ENCODE assay signal across 16 cellular contexts in genomic region chr5:59554501-59554900, GRCh38.
DNase-seq lines count a peak whose midpoint lies in the region; ATAC-seq and TF ChIP-seq lines count a peak whose summit lies in the region.
"Had no signal": no experiment of that assay in that cellular context is flagged by ENCODE, and none has a peak within 500 bp of the region (broad histone marks: within the 10 kb centered on the region; RNA-seq: fewer than 3 reads in every experiment).

No MANE protein-coding gene starts in this region.

- H3K27ac Mint-ChIP-seq in nephron, result peak overlapping the region; percentile 39 to 60 (median 42)
- H3K27ac Mint-ChIP-seq: CD8-positive, alpha-beta T cell; H9 had no signal

- H3K9me3 ChIP-seq in SK-N-SH, result no peaks in the 10 kb centered on the region

- H3F3A ChIP-seq in SK-N-SH (replicated peaks; ENCODE audit: insufficient read depth), result no peaks in the 10 kb centered on the region

- no peaks in the 10 kb centered on the region for H3K36me3 ChIP-seq in SK-N-SH (replicated peaks in 1 of 2; ENCODE audit: control insufficient read depth in 1 of 2, insufficient read depth in 2 of 2, low read length in 1 of 2)

- no peak overlapping the region for H3K4me3 ChIP-seq in SK-N-SH (ENCODE audit: low read depth in 2 of 2, low read length in 1 of 2)

- no peak for TF ChIP-seq EP300 in SK-N-SH (IDR thresholded peaks at IDR 0.05; ENCODE audit: borderline replicate concordance in 1 of 2, low read depth in 1 of 2, low read length in 1 of 2)

- CTCF ChIA-PET in SK-N-SH (lab: Yijun Ruan, JAX), result interaction anchor here (1.6 kb wide), 1 partner anchor 18 kb away, joined by 4 read pairs; no protein-coding TSS in a partner anchor

- no peaks in the 10 kb centered on the region for H4K20me1 ChIP-seq in SK-N-SH (ENCODE audit: insufficient read depth)

- no peaks in the 10 kb centered on the region; a peak in 1 of 4 replicates for H3K4me1 ChIP-seq in SK-N-SH (ENCODE audit: control insufficient read depth in 1 of 2, insufficient read depth in 2 of 2, low read depth in 1 of 2, low read length in 1 of 2)

- H3K4me3 Mint-ChIP-seq in nephron, result no peak overlapping the region
- H3K4me3 Mint-ChIP-seq: CD14-positive monocyte; CD8-positive, alpha-beta T cell; H9 had no signal

- no peak for TF ChIP-seq RAD21 in SK-N-SH (IDR thresholded peaks at IDR 0.05; ENCODE audit: low read length)

- POLR2A ChIA-PET in SK-N-SH (lab: Yijun Ruan, JAX), result no interaction called here

- H3K36me3 Mint-ChIP-seq in nephron (ENCODE audit: low read depth), result no peaks in the 10 kb centered on the region
- H3K36me3 Mint-ChIP-seq: CD8-positive, alpha-beta T cell had no signal

- H2AFZ ChIP-seq in SK-N-SH (ENCODE audit: low read depth), result no peak overlapping the region

- no peak overlapping the region for H3K9ac ChIP-seq in SK-N-SH

- no peak overlapping the region for H3K4me2 ChIP-seq in SK-N-SH

- H3K27ac ChIP-seq in SK-N-SH (ENCODE audit: low read depth in 2 of 2, low read length in 1 of 2), result no peak overlapping the region

- no peaks in the 10 kb centered on the region for H3K79me2 ChIP-seq in SK-N-SH (ENCODE audit: insufficient read depth)

- no peaks in the 10 kb centered on the region for H3K9me3 Mint-ChIP-seq in nephron
- H3K9me3 Mint-ChIP-seq: CD14-positive monocyte; CD8-positive, alpha-beta T cell; H9 had no signal

- no peaks in the 10 kb centered on the region for H3K27me3 ChIP-seq in SK-N-SH (ENCODE audit: insufficient read depth)

- WGBS in SK-N-SH (ENCODE audit: low lambda C conversion rate), result 73% methylated on average over 4 of the region's 4 CpGs

- H3K9me2 ChIP-seq in SK-N-SH, result no peaks in the 10 kb centered on the region

- no peak for DNase-seq in HCEC 1CT
- DNase-seq in SK-N-SH, result no peak
- DNase-seq: CD8-positive, alpha-beta T cell; COR-L47; DMS153; DMS79 treated with DMSO at 0.1 percent for 48 hours; EL; GOT3; H9 had no signal

- ATAC-seq in GM19463 (IDR thresholded peaks at IDR 0.05; ENCODE audit: unreplicated experiment) (peak; percentile 54), HG03460 (IDR thresholded peaks at IDR 0.05; ENCODE audit: unreplicated experiment) (peak; percentile 19), HG03442 (IDR thresholded peaks at IDR 0.05; ENCODE audit: unreplicated experiment) (no peak), GM19452 (IDR thresholded peaks at IDR 0.05; ENCODE audit: unreplicated experiment) (no peak)
- ATAC-seq: CD8-positive, alpha-beta T cell; HepG2 had no signal

- TF ChIP-seq CTCF in nephron (IDR thresholded peaks at IDR 0.05; ENCODE audit: unreplicated experiment in 3 of 3) (no peak), SK-N-SH (IDR thresholded peaks at IDR 0.05) (no peak)

- H3K27me3 Mint-ChIP-seq in nephron (ENCODE audit: low read depth), result no peaks in the 10 kb centered on the region

- H3K4me1 Mint-ChIP-seq in nephron, result peaks cover 18% of the 10 kb centered on the region
- H3K4me1 Mint-ChIP-seq: CD14-positive monocyte had no signal

TF ChIP-seq in SK-N-SH, 30 proteins besides CTCF, POLR2A, EP300 and RAD21:
- TF ChIP-seq MEF2A (IDR thresholded peaks at IDR 0.05; ENCODE audit: borderline replicate concordance, low read depth), result no peak
- TF ChIP-seq, protein P1, sequence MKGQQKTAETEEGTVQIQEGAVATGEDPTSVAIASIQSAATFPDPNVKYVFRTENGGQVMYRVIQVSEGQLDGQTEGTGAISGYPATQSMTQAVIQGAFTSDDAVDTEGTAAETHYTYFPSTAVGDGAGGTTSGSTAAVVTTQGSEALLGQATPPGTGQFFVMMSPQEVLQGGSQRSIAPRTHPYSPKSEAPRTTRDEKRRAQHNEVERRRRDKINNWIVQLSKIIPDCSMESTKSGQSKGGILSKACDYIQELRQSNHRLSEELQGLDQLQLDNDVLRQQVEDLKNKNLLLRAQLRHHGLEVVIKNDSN (IDR thresholded peaks at IDR 0.05; ENCODE audit: borderline replicate concordance, low read depth), result no peak
- no peak for TF ChIP-seq RCOR1 (IDR thresholded peaks at IDR 0.05; ENCODE audit: low read length)
- TF ChIP-seq ZBTB33 (IDR thresholded peaks at IDR 0.05; ENCODE audit: borderline replicate concordance, low read depth), result no peak
- no peak for TF ChIP-seq EZH2phosphoT487 (IDR thresholded peaks at IDR 0.05; ENCODE audit: borderline replicate concordance, low read depth)
- TF ChIP-seq IRF3 (IDR thresholded peaks at IDR 0.05; ENCODE audit: low read depth, low read length), result no peak
- no peak for TF ChIP-seq TCF12 (IDR thresholded peaks at IDR 0.05)
- no peak for TF ChIP-seq FOXM1 (IDR thresholded peaks at IDR 0.05; ENCODE audit: low read depth)
- TF ChIP-seq TAF1 (IDR thresholded peaks at IDR 0.05; ENCODE audit: borderline replicate concordance, low read depth, low read length), result no peak
- no peak for TF ChIP-seq MXI1 (IDR thresholded peaks at IDR 0.05; ENCODE audit: low read depth, low read length)
- no peak for TF ChIP-seq POLR2AphosphoS5 (IDR thresholded peaks at IDR 0.05; ENCODE audit: low read depth, low read length)
- TF ChIP-seq, protein P2, sequence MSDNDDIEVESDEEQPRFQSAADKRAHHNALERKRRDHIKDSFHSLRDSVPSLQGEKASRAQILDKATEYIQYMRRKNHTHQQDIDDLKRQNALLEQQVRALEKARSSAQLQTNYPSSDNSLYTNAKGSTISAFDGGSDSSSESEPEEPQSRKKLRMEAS (IDR thresholded peaks at IDR 0.05; ENCODE audit: low read depth), result no peak
- TF ChIP-seq, protein P3, sequence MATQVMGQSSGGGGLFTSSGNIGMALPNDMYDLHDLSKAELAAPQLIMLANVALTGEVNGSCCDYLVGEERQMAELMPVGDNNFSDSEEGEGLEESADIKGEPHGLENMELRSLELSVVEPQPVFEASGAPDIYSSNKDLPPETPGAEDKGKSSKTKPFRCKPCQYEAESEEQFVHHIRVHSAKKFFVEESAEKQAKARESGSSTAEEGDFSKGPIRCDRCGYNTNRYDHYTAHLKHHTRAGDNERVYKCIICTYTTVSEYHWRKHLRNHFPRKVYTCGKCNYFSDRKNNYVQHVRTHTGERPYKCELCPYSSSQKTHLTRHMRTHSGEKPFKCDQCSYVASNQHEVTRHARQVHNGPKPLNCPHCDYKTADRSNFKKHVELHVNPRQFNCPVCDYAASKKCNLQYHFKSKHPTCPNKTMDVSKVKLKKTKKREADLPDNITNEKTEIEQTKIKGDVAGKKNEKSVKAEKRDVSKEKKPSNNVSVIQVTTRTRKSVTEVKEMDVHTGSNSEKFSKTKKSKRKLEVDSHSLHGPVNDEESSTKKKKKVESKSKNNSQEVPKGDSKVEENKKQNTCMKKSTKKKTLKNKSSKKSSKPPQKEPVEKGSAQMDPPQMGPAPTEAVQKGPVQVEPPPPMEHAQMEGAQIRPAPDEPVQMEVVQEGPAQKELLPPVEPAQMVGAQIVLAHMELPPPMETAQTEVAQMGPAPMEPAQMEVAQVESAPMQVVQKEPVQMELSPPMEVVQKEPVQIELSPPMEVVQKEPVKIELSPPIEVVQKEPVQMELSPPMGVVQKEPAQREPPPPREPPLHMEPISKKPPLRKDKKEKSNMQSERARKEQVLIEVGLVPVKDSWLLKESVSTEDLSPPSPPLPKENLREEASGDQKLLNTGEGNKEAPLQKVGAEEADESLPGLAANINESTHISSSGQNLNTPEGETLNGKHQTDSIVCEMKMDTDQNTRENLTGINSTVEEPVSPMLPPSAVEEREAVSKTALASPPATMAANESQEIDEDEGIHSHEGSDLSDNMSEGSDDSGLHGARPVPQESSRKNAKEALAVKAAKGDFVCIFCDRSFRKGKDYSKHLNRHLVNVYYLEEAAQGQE (IDR thresholded peaks at IDR 0.05; ENCODE audit: low read depth, low read length), result no peak
- no peak for TF ChIP-seq RXRA (IDR thresholded peaks at IDR 0.05; ENCODE audit: borderline replicate concordance, low read depth)
- TF ChIP-seq NRF1 (IDR thresholded peaks at IDR 0.05; ENCODE audit: low read depth, low read length), result no peak
- TF ChIP-seq JUND (IDR thresholded peaks at IDR 0.05), result no peak
- TF ChIP-seq FOXJ3 (CRISPR knock-in tag; IDR thresholded peaks at IDR 0.05), result no peak
- TF ChIP-seq FOSL2 (IDR thresholded peaks at IDR 0.05; ENCODE audit: borderline replicate concordance, low read depth), result no peak
- no peak for TF ChIP-seq ELF1 (IDR thresholded peaks at IDR 0.05)
- no peak for TF ChIP-seq TEAD4 (IDR thresholded peaks at IDR 0.05; ENCODE audit: borderline replicate concordance, insufficient read depth)

Comparison
In these comparisons a context has a peak if more than half of its experiments do, and no peak if none do; other contexts are left out.
1. ATAC-seq: peak in GM19463 (single experiment) and HG03460 (single experiment); none in HG03442 (single experiment) and GM19452 (single experiment).